ENCODE assay signal across 11 cellular contexts in genomic region chr11:48012051-48012391, GRCh38. TPM values are rescaled to one million over a fixed set of nuclear protein-coding genes. Genes with fewer than 3 reads are reported as not detected.
DNase-seq lines count a peak whose midpoint lies in the region; ATAC-seq and TF ChIP-seq lines count a peak whose summit lies in the region.
"Had no signal": no experiment of that assay in that cellular context is flagged by ENCODE, and none has a peak within 500 bp of the region (broad histone marks: within the 10 kb centered on the region; RNA-seq: fewer than 3 reads in every experiment).

No MANE protein-coding gene starts in this region.

- H3K27me3 ChIP-seq in esophagus (ENCODE audit: control insufficient read depth in 1 of 2, insufficient read depth in 2 of 2, low read length in 2 of 2) (no peaks in the 10 kb centered on the region), suprapubic skin (no peaks in the 10 kb centered on the region)

- H3K27me3 Mint-ChIP-seq in activated T-cell treated with anti-CD3 and anti-CD28 coated beads, Interleukin-2, amount 50 U/mL, for 24 hours, result no peaks in the 10 kb centered on the region
- no peaks in the 10 kb centered on the region for H3K27me3 Mint-ChIP-seq in activated CD8-positive, alpha-beta memory T cell treated with anti-CD3 and anti-CD28 coated beads, Interleukin-2, amount 10 ng/mL, durations not matched to agents 7 days and 5 days
- H3K27me3 Mint-ChIP-seq in stimulated activated naive CD8-positive, alpha-beta T cell treated with anti-CD3 and anti-CD28 coated beads, Interleukin-15, amount 100 ng/mL, for 72 hours, result no peaks in the 10 kb centered on the region
- H3K27me3 Mint-ChIP-seq: brain, type B pancreatic cell had no signal

- peaks cover 83% of the 10 kb centered on the region for H3K4me1 Mint-ChIP-seq in activated T-cell treated with anti-CD3 and anti-CD28 coated beads, Interleukin-2, amount 50 U/mL, for 24 hours (ENCODE audit: low read depth)
- peaks cover 88% of the 10 kb centered on the region for H3K4me1 Mint-ChIP-seq in activated CD8-positive, alpha-beta memory T cell treated with anti-CD3 and anti-CD28 coated beads, Interleukin-2, amount 10 ng/mL, durations not matched to agents 7 days and 5 days
- peaks cover 94% of the 10 kb centered on the region for H3K4me1 Mint-ChIP-seq in stimulated activated naive CD8-positive, alpha-beta T cell treated with anti-CD3 and anti-CD28 coated beads, Interleukin-15, amount 100 ng/mL, for 72 hours

- H3K9me3 ChIP-seq in esophagus (ENCODE audit: control insufficient read depth in 2 of 2, insufficient read depth in 1 of 2, low read depth in 1 of 2, low read length in 1 of 2) (no peaks in the 10 kb centered on the region), suprapubic skin (no peaks in the 10 kb centered on the region)

- DNase-seq in activated T-cell treated with anti-CD3 and anti-CD28 coated beads, Interleukin-2, amount 50 U/mL, for 24 hours, result peak; percentile 69
- DNase-seq in activated T-cell treated with anti-CD3 and anti-CD28 coated beads for 4 hours (no peak), AG08396 (ENCODE audit: low spot score) (no peak), suprapubic skin (ENCODE audit: low spot score in 2 of 2) (no peak)
- DNase-seq in activated CD8-positive, alpha-beta memory T cell treated with anti-CD3 and anti-CD28 coated beads, Interleukin-2, amount 10 ng/mL, durations not matched to agents 7 days and 5 days, result peak; percentile 85
- peak; percentile 57 to 82 for DNase-seq in stimulated activated naive CD8-positive, alpha-beta T cell treated with anti-CD3 and anti-CD28 coated beads, Interleukin-15, amount 100 ng/mL, for 72 hours

- 84 to 85% methylated on average over 5 of the region's 5 CpGs for WGBS in esophagus, 2 donors
- WGBS in suprapubic skin, result 91% methylated on average over 5 of the region's 5 CpGs

- H3K4me1 ChIP-seq in esophagus (ENCODE audit: control insufficient read depth in 2 of 2, insufficient read depth in 2 of 2, low read length in 1 of 2) (peaks cover 2 to 5% of the 10 kb centered on the region in 2 donors), suprapubic skin (peaks cover 6% of the 10 kb centered on the region)

- peak overlapping the region; percentile 95 for H3K27ac Mint-ChIP-seq in activated T-cell treated with anti-CD3 and anti-CD28 coated beads, Interleukin-2, amount 50 U/mL, for 24 hours
- peak overlapping the region; percentile 98 for H3K27ac Mint-ChIP-seq in activated CD8-positive, alpha-beta memory T cell treated with anti-CD3 and anti-CD28 coated beads, Interleukin-2, amount 10 ng/mL, durations not matched to agents 7 days and 5 days
- H3K27ac Mint-ChIP-seq in stimulated activated naive CD8-positive, alpha-beta T cell treated with anti-CD3 and anti-CD28 coated beads, Interleukin-15, amount 100 ng/mL, for 72 hours, result peak overlapping the region; percentile 90 to 95
- H3K27ac Mint-ChIP-seq: nephron, type B pancreatic cell had no signal

- no peaks in the 10 kb centered on the region for H3K9me3 Mint-ChIP-seq in activated T-cell treated with anti-CD3 and anti-CD28 coated beads, Interleukin-2, amount 50 U/mL, for 24 hours
- no peaks in the 10 kb centered on the region for H3K9me3 Mint-ChIP-seq in activated CD8-positive, alpha-beta memory T cell treated with anti-CD3 and anti-CD28 coated beads, Interleukin-2, amount 10 ng/mL, durations not matched to agents 7 days and 5 days (ENCODE audit: low read depth)
- H3K9me3 Mint-ChIP-seq in stimulated activated naive CD8-positive, alpha-beta T cell treated with anti-CD3 and anti-CD28 coated beads, Interleukin-15, amount 100 ng/mL, for 72 hours, result no peaks in the 10 kb centered on the region
- H3K9me3 Mint-ChIP-seq: brain, nephron, type B pancreatic cell had no signal

- CTCF ChIA-PET in activated CD8-positive, alpha-beta memory T cell treated with anti-CD3 and anti-CD28 coated beads, Interleukin-2, amount 10 ng/mL, durations not matched to agents 7 days and 5 days (lab: Charles Lee), result interaction anchor here (0.9 to 4.3 kb wide), 10 partner anchors 9 to 180 kb away, joined by 3 to 31 read pairs (median 4); no protein-coding TSS in a partner anchor

- H3K27ac ChIP-seq in esophagus (ENCODE audit: low read depth in 2 of 2, low read length in 1 of 2) (peak overlapping the region; percentile 3 to 49), suprapubic skin (no peak overlapping the region)

- TF ChIP-seq EP300 in suprapubic skin (IDR thresholded peaks at IDR 0.05), result no peak

- peak overlapping the region; percentile 63 for H3K4me3 Mint-ChIP-seq in activated T-cell treated with anti-CD3 and anti-CD28 coated beads, Interleukin-2, amount 50 U/mL, for 24 hours
- peak overlapping the region; percentile 49 for H3K4me3 Mint-ChIP-seq in activated CD8-positive, alpha-beta memory T cell treated with anti-CD3 and anti-CD28 coated beads, Interleukin-2, amount 10 ng/mL, durations not matched to agents 7 days and 5 days
- H3K4me3 Mint-ChIP-seq in stimulated activated naive CD8-positive, alpha-beta T cell treated with anti-CD3 and anti-CD28 coated beads, Interleukin-15, amount 100 ng/mL, for 72 hours, result peak overlapping the region; percentile 54 to 69
- H3K4me3 Mint-ChIP-seq: brain, nephron, type B pancreatic cell had no signal

- peaks cover 27% of the 10 kb centered on the region for H3K36me3 Mint-ChIP-seq in activated T-cell treated with anti-CD3 and anti-CD28 coated beads, Interleukin-2, amount 50 U/mL, for 24 hours (ENCODE audit: low read depth)
- H3K36me3 Mint-ChIP-seq in activated CD8-positive, alpha-beta memory T cell treated with anti-CD3 and anti-CD28 coated beads, Interleukin-2, amount 10 ng/mL, durations not matched to agents 7 days and 5 days, result peaks cover 23% of the 10 kb centered on the region
- H3K36me3 Mint-ChIP-seq: brain, type B pancreatic cell had no signal

- H3K36me3 ChIP-seq in esophagus (ENCODE audit: control insufficient read depth in 2 of 2, insufficient read depth in 2 of 2, low read length in 1 of 2) (no peaks in the 10 kb centered on the region), suprapubic skin (no peaks in the 10 kb centered on the region)

- TF ChIP-seq CTCF in suprapubic skin (IDR thresholded peaks at IDR 0.05), result no peak

- peak; percentile 57 for ATAC-seq in activated CD8-positive, alpha-beta memory T cell treated with anti-CD3 and anti-CD28 coated beads, Interleukin-2, amount 10 ng/mL, durations not matched to agents 7 days and 5 days
- peak; percentile 81 for ATAC-seq in stimulated activated naive CD8-positive, alpha-beta T cell treated with anti-CD3 and anti-CD28 coated beads, Interleukin-15, amount 100 ng/mL, for 72 hours
- ATAC-seq in GM18870 (IDR thresholded peaks at IDR 0.05; ENCODE audit: unreplicated experiment), result no peak

- H3K4me3 ChIP-seq in esophagus (ENCODE audit: low read depth in 1 of 2, low read length in 2 of 2) (no peak overlapping the region), suprapubic skin (no peak overlapping the region)

- TF ChIP-seq POLR2A in suprapubic skin (IDR thresholded peaks at IDR 0.05), result no peak

RNA-seq across cellular contexts. Expression of gene PTPRJ, which starts 31.7 kb away (rescaled TPM):
- 10 to 100 TPM; 74.3 to 80.5 TPM for total RNA-seq in activated CD8-positive, alpha-beta memory T cell treated with anti-CD3 and anti-CD28 coated beads, Interleukin-2, amount 10 ng/mL, durations not matched to agents 7 days and 5 days
- under 1 TPM; 0.47 to 0.55 TPM for polyA plus RNA-seq in esophagus
- total RNA-seq in suprapubic skin, result 10 to 100 TPM in 3 of 4 donors, 1 to 10 TPM in 1; 4.0 to 15.5 (median 13.1) TPM

Comparison
In these comparisons a context has a peak if more than half of its experiments do, and no peak if none do; other contexts are left out.
1. DNase-seq: peak in activated T-cell treated with anti-CD3 and anti-CD28 coated beads, Interleukin-2, amount 50 U/mL, for 24 hours (single experiment), activated CD8-positive, alpha-beta memory T cell treated with anti-CD3 and anti-CD28 coated beads, Interleukin-2, amount 10 ng/mL, durations not matched to agents 7 days and 5 days (single experiment) and stimulated activated naive CD8-positive, alpha-beta T cell treated with anti-CD3 and anti-CD28 coated beads, Interleukin-15, amount 100 ng/mL, for 72 hours (2 of 2); none in activated T-cell treated with anti-CD3 and anti-CD28 coated beads for 4 hours (single experiment), AG08396 (single experiment) and suprapubic skin (0 of 2).
2. RNA of gene PTPRJ, which starts 31.7 kb away (total RNA-seq): 74.3 to 80.5 TPM in activated CD8-positive, alpha-beta memory T cell treated with anti-CD3 and anti-CD28 coated beads, Interleukin-2, amount 10 ng/mL, durations not matched to agents 7 days and 5 days; 4.0 to 15.5 TPM in suprapubic skin; every median in the first group is over 4 times any median in the second.
3. Peak in every context shown above with its lines, with median percentiles within 50 percentile points of each other: H3K27ac Mint-ChIP-seq and H3K4me3 Mint-ChIP-seq.